Comparison of ENCODE assay signal across 1 cellular context in the genomic region with DNA sequence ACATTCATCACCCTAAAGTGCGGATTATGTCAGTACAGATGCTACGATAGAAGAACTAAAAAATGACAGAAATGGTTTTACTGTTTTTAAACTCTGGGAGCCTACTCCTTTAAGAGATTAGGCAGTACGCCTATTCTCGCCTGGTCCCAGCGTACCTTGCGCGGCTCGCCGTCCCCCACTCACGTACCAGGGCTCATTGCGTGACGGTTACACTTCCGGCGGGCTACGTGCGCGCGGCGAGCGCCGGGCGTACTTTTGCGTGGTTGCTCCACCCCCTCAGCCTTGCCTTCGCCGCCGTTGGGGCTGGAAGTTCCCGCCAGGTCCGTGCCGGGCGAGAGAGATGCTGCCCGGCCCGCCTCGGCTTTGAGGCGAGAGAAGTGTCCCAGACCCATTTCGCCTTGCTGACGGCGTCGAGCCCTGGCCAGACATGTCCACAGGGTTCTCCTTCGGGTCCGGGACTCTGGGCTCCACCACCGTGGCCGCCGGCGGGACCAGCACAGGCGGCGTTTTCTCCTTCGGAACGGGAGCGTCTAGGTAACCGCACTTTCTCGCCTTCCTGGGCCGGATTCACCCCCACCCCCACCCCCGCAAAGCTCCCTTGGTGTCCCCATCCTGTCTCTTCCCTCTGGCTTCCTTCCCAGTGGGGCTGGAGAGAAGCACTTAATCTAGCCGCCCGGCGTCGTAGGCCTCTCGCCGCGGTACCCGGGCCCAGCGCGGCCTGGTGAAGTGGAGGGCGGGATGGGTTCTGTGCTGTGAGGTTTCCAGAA.
TF ChIP-seq lines count a peak whose summit lies in the region.

A gene with protein sequence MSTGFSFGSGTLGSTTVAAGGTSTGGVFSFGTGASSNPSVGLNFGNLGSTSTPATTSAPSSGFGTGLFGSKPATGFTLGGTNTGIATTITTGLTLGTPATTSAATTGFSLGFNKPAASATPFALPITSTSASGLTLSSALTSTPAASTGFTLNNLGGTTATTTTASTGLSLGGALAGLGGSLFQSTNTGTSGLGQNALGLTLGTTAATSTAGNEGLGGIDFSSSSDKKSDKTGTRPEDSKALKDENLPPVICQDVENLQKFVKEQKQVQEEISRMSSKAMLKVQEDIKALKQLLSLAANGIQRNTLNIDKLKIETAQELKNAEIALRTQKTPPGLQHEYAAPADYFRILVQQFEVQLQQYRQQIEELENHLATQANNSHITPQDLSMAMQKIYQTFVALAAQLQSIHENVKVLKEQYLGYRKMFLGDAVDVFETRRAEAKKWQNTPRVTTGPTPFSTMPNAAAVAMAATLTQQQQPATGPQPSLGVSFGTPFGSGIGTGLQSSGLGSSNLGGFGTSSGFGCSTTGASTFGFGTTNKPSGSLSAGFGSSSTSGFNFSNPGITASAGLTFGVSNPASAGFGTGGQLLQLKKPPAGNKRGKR (plus strand): TSS at position 279 of the 767 bp plus-strand sequence. CDS start 149 bp downstream, at position 428.

TF ChIP-seq in K562, 482 proteins besides CTCF, POLR2A, EP300 and RAD21 (continued from another document and continues in another):
- TF ChIP-seq, protein P1, sequence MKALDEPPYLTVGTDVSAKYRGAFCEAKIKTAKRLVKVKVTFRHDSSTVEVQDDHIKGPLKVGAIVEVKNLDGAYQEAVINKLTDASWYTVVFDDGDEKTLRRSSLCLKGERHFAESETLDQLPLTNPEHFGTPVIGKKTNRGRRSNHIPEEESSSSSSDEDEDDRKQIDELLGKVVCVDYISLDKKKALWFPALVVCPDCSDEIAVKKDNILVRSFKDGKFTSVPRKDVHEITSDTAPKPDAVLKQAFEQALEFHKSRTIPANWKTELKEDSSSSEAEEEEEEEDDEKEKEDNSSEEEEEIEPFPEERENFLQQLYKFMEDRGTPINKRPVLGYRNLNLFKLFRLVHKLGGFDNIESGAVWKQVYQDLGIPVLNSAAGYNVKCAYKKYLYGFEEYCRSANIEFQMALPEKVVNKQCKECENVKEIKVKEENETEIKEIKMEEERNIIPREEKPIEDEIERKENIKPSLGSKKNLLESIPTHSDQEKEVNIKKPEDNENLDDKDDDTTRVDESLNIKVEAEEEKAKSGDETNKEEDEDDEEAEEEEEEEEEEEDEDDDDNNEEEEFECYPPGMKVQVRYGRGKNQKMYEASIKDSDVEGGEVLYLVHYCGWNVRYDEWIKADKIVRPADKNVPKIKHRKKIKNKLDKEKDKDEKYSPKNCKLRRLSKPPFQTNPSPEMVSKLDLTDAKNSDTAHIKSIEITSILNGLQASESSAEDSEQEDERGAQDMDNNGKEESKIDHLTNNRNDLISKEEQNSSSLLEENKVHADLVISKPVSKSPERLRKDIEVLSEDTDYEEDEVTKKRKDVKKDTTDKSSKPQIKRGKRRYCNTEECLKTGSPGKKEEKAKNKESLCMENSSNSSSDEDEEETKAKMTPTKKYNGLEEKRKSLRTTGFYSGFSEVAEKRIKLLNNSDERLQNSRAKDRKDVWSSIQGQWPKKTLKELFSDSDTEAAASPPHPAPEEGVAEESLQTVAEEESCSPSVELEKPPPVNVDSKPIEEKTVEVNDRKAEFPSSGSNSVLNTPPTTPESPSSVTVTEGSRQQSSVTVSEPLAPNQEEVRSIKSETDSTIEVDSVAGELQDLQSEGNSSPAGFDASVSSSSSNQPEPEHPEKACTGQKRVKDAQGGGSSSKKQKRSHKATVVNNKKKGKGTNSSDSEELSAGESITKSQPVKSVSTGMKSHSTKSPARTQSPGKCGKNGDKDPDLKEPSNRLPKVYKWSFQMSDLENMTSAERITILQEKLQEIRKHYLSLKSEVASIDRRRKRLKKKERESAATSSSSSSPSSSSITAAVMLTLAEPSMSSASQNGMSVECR (CRISPR knock-in tag; IDR thresholded peaks at IDR 0.05): no peak
- no peak for TF ChIP-seq ATF1 (CRISPR knock-in tag; IDR thresholded peaks at IDR 0.05)
- peak; percentile 88 for TF ChIP-seq ATF1 (tag; IDR thresholded peaks at IDR 0.05)
- TF ChIP-seq ATF7 (IDR thresholded peaks at IDR 0.05): peak; percentile 69
- TF ChIP-seq, protein P2, sequence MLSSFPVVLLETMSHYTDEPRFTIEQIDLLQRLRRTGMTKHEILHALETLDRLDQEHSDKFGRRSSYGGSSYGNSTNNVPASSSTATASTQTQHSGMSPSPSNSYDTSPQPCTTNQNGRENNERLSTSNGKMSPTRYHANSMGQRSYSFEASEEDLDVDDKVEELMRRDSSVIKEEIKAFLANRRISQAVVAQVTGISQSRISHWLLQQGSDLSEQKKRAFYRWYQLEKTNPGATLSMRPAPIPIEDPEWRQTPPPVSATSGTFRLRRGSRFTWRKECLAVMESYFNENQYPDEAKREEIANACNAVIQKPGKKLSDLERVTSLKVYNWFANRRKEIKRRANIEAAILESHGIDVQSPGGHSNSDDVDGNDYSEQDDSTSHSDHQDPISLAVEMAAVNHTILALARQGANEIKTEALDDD (IDR thresholded peaks at IDR 0.05): no peak
- TF ChIP-seq CBFB (CRISPR knock-in tag; IDR thresholded peaks at IDR 0.05): no peak
- no peak for TF ChIP-seq ZNF311 (CRISPR knock-in tag; IDR thresholded peaks at IDR 0.05)
- TF ChIP-seq RBFOX2 (IDR thresholded peaks at IDR 0.05; ENCODE audit: low read depth, low read length): peak; percentile 98
- TF ChIP-seq HDAC1 (IDR thresholded peaks at IDR 0.05): peak in 1 of 2 experiments; percentile 55; a peak in 2 of 4 replicates
- TF ChIP-seq, protein P3, sequence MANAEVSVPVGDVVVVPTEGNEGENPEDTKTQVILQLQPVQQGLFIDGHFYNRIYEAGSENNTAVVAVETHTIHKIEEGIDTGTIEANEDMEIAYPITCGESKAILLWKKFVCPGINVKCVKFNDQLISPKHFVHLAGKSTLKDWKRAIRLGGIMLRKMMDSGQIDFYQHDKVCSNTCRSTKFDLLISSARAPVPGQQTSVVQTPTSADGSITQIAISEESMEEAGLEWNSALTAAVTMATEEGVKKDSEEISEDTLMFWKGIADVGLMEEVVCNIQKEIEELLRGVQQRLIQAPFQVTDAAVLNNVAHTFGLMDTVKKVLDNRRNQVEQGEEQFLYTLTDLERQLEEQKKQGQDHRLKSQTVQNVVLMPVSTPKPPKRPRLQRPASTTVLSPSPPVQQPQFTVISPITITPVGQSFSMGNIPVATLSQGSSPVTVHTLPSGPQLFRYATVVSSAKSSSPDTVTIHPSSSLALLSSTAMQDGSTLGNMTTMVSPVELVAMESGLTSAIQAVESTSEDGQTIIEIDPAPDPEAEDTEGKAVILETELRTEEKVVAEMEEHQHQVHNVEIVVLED (CRISPR knock-in tag; IDR thresholded peaks at IDR 0.05): peak; percentile 96
- peak; percentile 79 for TF ChIP-seq POLR2B (IDR thresholded peaks at IDR 0.05; ENCODE audit: low read depth, partially characterized antibody)
- peak; percentile 57 for TF ChIP-seq TAF9B (IDR thresholded peaks at IDR 0.05; ENCODE audit: partially characterized antibody)
- TF ChIP-seq, protein P4, sequence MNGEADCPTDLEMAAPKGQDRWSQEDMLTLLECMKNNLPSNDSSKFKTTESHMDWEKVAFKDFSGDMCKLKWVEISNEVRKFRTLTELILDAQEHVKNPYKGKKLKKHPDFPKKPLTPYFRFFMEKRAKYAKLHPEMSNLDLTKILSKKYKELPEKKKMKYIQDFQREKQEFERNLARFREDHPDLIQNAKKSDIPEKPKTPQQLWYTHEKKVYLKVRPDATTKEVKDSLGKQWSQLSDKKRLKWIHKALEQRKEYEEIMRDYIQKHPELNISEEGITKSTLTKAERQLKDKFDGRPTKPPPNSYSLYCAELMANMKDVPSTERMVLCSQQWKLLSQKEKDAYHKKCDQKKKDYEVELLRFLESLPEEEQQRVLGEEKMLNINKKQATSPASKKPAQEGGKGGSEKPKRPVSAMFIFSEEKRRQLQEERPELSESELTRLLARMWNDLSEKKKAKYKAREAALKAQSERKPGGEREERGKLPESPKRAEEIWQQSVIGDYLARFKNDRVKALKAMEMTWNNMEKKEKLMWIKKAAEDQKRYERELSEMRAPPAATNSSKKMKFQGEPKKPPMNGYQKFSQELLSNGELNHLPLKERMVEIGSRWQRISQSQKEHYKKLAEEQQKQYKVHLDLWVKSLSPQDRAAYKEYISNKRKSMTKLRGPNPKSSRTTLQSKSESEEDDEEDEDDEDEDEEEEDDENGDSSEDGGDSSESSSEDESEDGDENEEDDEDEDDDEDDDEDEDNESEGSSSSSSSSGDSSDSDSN (IDR thresholded peaks at IDR 0.05; ENCODE audit: borderline replicate concordance in 1 of 2, low read depth in 2 of 2, low read length in 2 of 2): 0 out of 4 replicates have a peak, but pooled peaks of 1 of the 2 experiments have one; percentile 60
- TF ChIP-seq DDX20 (tag; IDR thresholded peaks at IDR 0.05; ENCODE audit: low read depth): no peak
- TF ChIP-seq PML (IDR thresholded peaks at IDR 0.05; ENCODE audit: low read length): peak; percentile 52; the same call in 1 of the 2 replicates
- no peak for TF ChIP-seq MAFK (IDR thresholded peaks at IDR 0.05; ENCODE audit: low read length)
- 0 out of 2 replicates have a peak, but pooled peaks have one; percentile 44 for TF ChIP-seq SAFB (IDR thresholded peaks at IDR 0.05; ENCODE audit: borderline replicate concordance, low read depth, low read length)
- TF ChIP-seq, protein P5, sequence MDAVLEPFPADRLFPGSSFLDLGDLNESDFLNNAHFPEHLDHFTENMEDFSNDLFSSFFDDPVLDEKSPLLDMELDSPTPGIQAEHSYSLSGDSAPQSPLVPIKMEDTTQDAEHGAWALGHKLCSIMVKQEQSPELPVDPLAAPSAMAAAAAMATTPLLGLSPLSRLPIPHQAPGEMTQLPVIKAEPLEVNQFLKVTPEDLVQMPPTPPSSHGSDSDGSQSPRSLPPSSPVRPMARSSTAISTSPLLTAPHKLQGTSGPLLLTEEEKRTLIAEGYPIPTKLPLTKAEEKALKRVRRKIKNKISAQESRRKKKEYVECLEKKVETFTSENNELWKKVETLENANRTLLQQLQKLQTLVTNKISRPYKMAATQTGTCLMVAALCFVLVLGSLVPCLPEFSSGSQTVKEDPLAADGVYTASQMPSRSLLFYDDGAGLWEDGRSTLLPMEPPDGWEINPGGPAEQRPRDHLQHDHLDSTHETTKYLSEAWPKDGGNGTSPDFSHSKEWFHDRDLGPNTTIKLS (IDR thresholded peaks at IDR 0.05; ENCODE audit: borderline replicate concordance, low read depth): peak; percentile 43; the same call in 1 of the 2 replicates
- no peak for TF ChIP-seq BMI1 (IDR thresholded peaks at IDR 0.05; ENCODE audit: low read length)
- TF ChIP-seq HDAC3 (IDR thresholded peaks at IDR 0.05; ENCODE audit: borderline replicate concordance, partially characterized antibody): no peak
- TF ChIP-seq, protein P6, sequence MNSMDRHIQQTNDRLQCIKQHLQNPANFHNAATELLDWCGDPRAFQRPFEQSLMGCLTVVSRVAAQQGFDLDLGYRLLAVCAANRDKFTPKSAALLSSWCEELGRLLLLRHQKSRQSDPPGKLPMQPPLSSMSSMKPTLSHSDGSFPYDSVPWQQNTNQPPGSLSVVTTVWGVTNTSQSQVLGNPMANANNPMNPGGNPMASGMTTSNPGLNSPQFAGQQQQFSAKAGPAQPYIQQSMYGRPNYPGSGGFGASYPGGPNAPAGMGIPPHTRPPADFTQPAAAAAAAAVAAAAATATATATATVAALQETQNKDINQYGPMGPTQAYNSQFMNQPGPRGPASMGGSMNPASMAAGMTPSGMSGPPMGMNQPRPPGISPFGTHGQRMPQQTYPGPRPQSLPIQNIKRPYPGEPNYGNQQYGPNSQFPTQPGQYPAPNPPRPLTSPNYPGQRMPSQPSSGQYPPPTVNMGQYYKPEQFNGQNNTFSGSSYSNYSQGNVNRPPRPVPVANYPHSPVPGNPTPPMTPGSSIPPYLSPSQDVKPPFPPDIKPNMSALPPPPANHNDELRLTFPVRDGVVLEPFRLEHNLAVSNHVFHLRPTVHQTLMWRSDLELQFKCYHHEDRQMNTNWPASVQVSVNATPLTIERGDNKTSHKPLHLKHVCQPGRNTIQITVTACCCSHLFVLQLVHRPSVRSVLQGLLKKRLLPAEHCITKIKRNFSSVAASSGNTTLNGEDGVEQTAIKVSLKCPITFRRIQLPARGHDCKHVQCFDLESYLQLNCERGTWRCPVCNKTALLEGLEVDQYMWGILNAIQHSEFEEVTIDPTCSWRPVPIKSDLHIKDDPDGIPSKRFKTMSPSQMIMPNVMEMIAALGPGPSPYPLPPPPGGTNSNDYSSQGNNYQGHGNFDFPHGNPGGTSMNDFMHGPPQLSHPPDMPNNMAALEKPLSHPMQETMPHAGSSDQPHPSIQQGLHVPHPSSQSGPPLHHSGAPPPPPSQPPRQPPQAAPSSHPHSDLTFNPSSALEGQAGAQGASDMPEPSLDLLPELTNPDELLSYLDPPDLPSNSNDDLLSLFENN (IDR thresholded peaks at IDR 0.05; ENCODE audit: low read depth in 2 of 2, low read length in 2 of 2): no peak
- TF ChIP-seq POLR3A (IDR thresholded peaks at IDR 0.05; ENCODE audit: borderline replicate concordance, extremely low read depth, insufficient read depth, insufficient read length): no peak
- TF ChIP-seq, protein P7, sequence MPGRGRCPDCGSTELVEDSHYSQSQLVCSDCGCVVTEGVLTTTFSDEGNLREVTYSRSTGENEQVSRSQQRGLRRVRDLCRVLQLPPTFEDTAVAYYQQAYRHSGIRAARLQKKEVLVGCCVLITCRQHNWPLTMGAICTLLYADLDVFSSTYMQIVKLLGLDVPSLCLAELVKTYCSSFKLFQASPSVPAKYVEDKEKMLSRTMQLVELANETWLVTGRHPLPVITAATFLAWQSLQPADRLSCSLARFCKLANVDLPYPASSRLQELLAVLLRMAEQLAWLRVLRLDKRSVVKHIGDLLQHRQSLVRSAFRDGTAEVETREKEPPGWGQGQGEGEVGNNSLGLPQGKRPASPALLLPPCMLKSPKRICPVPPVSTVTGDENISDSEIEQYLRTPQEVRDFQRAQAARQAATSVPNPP (IDR thresholded peaks at IDR 0.05; ENCODE audit: borderline replicate concordance, insufficient read depth, insufficient read length): no peak
- TF ChIP-seq MYBL2 (IDR thresholded peaks at IDR 0.05; ENCODE audit: low read depth): peak; percentile 51; the same call in 1 of the 2 replicates
- TF ChIP-seq MYBL2 (CRISPR knock-in tag; IDR thresholded peaks at IDR 0.05; ENCODE audit: borderline replicate concordance): no peak
- no peak for TF ChIP-seq ERF (CRISPR knock-in tag; IDR thresholded peaks at IDR 0.05)
- no peak for TF ChIP-seq BRCA1 (IDR thresholded peaks at IDR 0.05)
- TF ChIP-seq BRCA1 (CRISPR knock-in tag; IDR thresholded peaks at IDR 0.05): no peak
- no peak for TF ChIP-seq SMARCC2 (IDR thresholded peaks at IDR 0.05; ENCODE audit: low read depth)
- peak; percentile 79 for TF ChIP-seq ZNF143 (CRISPR knock-in tag; IDR thresholded peaks at IDR 0.05)
- TF ChIP-seq, protein P8, sequence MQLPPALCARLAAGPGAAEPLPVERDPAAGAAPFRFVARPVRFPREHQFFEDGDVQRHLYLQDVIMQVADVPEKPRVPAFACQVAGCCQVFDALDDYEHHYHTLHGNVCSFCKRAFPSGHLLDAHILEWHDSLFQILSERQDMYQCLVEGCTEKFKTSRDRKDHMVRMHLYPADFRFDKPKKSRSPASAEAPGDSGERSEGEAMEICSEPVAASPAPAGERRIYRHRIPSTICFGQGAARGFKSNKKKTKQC (CRISPR knock-in tag; IDR thresholded peaks at IDR 0.05): 0 out of 2 replicates have a peak, but pooled peaks have one; percentile 33
- peak; percentile 75 for TF ChIP-seq CEBPG (CRISPR knock-in tag; IDR thresholded peaks at IDR 0.05)
- TF ChIP-seq CEBPG (tag; conservative IDR thresholded peaks at IDR 0.05 in 1 of 2, IDR thresholded peaks at IDR 0.05 in 1 of 2): peak in 1 of 2 experiments; percentile 20; a peak in 1 of 4 replicates
- peak; percentile 83 for TF ChIP-seq GABPA (tag; conservative IDR thresholded peaks at IDR 0.05; ENCODE audit: low read depth)
- TF ChIP-seq SIN3A (IDR thresholded peaks at IDR 0.05; ENCODE audit: borderline replicate concordance in 2 of 2, control insufficient read depth in 1 of 2, low read depth in 2 of 2, low read length in 2 of 2): peak in 1 of 2 experiments; percentile 16; a peak in 2 of 4 replicates
- no peak for TF ChIP-seq ZNF785 (CRISPR knock-in tag; IDR thresholded peaks at IDR 0.05)
- TF ChIP-seq FOXJ2 (tag; IDR thresholded peaks at IDR 0.05): no peak
- peak; percentile 15; the same call in 1 of the 2 replicates for TF ChIP-seq CHD2 (IDR thresholded peaks at IDR 0.05; ENCODE audit: low read depth, low read length)
- no peak for TF ChIP-seq KAT7 (CRISPR knock-in tag; IDR thresholded peaks at IDR 0.05; ENCODE audit: borderline replicate concordance)
- TF ChIP-seq GATAD2A (IDR thresholded peaks at IDR 0.05): no peak
